10 cellular contexts compared by ENCODE assay signal in the genomic region with DNA sequence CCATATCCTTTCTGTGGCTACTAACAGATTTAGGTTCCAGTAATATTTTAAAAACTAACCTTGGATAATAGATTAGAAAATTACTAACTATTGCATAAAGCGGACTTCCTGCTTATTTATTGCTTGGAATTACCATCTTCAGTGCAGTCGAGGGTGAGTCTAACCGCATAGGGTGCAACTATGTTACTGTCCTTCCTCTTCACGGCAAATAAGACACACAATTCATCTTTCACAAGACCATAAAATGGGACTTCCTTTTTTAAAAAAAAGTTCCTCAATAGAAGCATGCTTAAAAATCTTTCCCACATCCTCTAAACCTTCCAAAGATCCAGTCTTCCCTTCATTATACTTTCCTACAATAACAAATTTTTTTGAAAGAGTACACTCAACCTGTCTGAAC. TPM values are rescaled to one million over a fixed set of nuclear protein-coding genes. Genes with fewer than 3 reads are reported as not detected.
DNase-seq lines count a peak whose midpoint lies in the region; ATAC-seq and TF ChIP-seq lines count a peak whose summit lies in the region.
"Had no signal": no experiment of that assay in that cellular context is flagged by ENCODE, and none has a peak within 500 bp of the region (broad histone marks: within the 10 kb centered on the region; RNA-seq: fewer than 3 reads in every experiment).

No MANE protein-coding gene starts in this region.

- H3K4me3 ChIP-seq in PC-9 (peak overlapping the region; percentile 92; the same call in 1 of the 2 replicates), endocrine pancreas (ENCODE audit: control insufficient read depth, insufficient read depth, low read length) (peak overlapping the region; percentile 73), transverse colon (peak overlapping the region in 1 of 4 donors; percentile 92)

- H3K4me1 Mint-ChIP-seq in activated naive CD4-positive, alpha-beta T cell treated with anti-CD3 and anti-CD28 coated beads, Interleukin-2, amount 50 U/mL, for 24 hours: peaks cover 37% of the 10 kb centered on the region

- POLR2A ChIA-PET in PC-9 (lab: Charles Lee; ENCODE audit: unreplicated experiment): no interaction called here

- peak overlapping the region; percentile 79 for H3K4me3 Mint-ChIP-seq in activated naive CD4-positive, alpha-beta T cell treated with anti-CD3 and anti-CD28 coated beads, Interleukin-2, amount 50 U/mL, for 24 hours

- H3K4me2 ChIP-seq in PC-9: peak overlapping the region; percentile 99

- H3K9me3 Mint-ChIP-seq in activated naive CD4-positive, alpha-beta T cell treated with anti-CD3 and anti-CD28 coated beads, Interleukin-2, amount 50 U/mL, for 24 hours: peaks cover 6% of the 10 kb centered on the region

- WGBS in transverse colon (ENCODE audit: low coverage in 1 of 2), 2 donors: 35 to 44% methylated on average over 4 of the region's 4 CpGs

- H3K9me3 ChIP-seq in PC-9 (ENCODE audit: insufficient read depth, low read depth) (no peaks in the 10 kb centered on the region), endocrine pancreas (ENCODE audit: control insufficient read depth, low read length) (no peaks in the 10 kb centered on the region), transverse colon (peaks cover 0 to 4% of the 10 kb centered on the region in 2 donors)

- peaks cover 28% of the 10 kb centered on the region for H3K4me1 ChIP-seq in PC-9 (replicated peaks; ENCODE audit: insufficient read depth)
- peaks cover 5% of the 10 kb centered on the region for H3K4me1 ChIP-seq in endocrine pancreas (ENCODE audit: control insufficient read depth, insufficient read depth, low read length)
- H3K4me1 ChIP-seq in transverse colon: peaks cover 14 to 38% (median 27%) of the 10 kb centered on the region in 4 donors
- peaks cover 9% of the 10 kb centered on the region for H3K4me1 ChIP-seq in foreskin keratinocyte

- H3K9me2 ChIP-seq in PC-9 (ENCODE audit: insufficient read depth): no peaks in the 10 kb centered on the region

- H3K9ac ChIP-seq in endocrine pancreas (ENCODE audit: control insufficient read depth, insufficient read depth, low read length): no peak overlapping the region

- no peaks in the 10 kb centered on the region for H4K20me1 ChIP-seq in PC-9 (ENCODE audit: insufficient read depth)

- H3K36me3 ChIP-seq in PC-9 (ENCODE audit: low read depth) (peaks cover 6% of the 10 kb centered on the region; the same call in 1 of the 2 replicates), endocrine pancreas (ENCODE audit: control insufficient read depth, insufficient read depth, low read length) (no peaks in the 10 kb centered on the region), transverse colon (peaks cover 0 to 9% (median under 1%) of the 10 kb centered on the region in 4 donors)

- TF ChIP-seq POLR2A in transverse colon (IDR thresholded peaks at IDR 0.05): no peak

- intact Hi-C loops in PC-9 (cut with micrococcal nuclease; ENCODE audit: unreplicated experiment): loop anchor here (10.0 kb wide), 1 partner anchor 649 kb away; no protein-coding TSS in a partner anchor
- intact Hi-C loops in transverse colon (cut with DNase I; ENCODE audit: low total_unique reads): no loop called here

- no TSS peak for BruUV-seq in PC-9 (replicated peaks; lab: Mats Ljungman, UMichigan)

- CTCF ChIA-PET in PC-9 (lab: Charles Lee): no interaction called here

- H2AFZ ChIP-seq in PC-9: no peak overlapping the region

- peaks cover 23% of the 10 kb centered on the region for H3F3A ChIP-seq in PC-9 (ENCODE audit: insufficient read depth, low read depth)

- H3K79me2 ChIP-seq in PC-9 (ENCODE audit: low read depth): peaks cover 62% of the 10 kb centered on the region

- DNase-seq in activated naive CD4-positive, alpha-beta T cell (lab: John Stamatoyannopoulos, UW): no peak
- DNase-seq in PC-9: no peak
- no peak for DNase-seq in transverse colon
- no peak for DNase-seq in foreskin keratinocyte
- DNase-seq in occipital lobe (lab: John Stamatoyannopoulos, UW): no peak
- DNase-seq: activated effector memory CD4-positive, alpha-beta T cell treated with Interleukin-2 at 50 U/mL for 16 hours; RPMI8226 had no signal

- no peak for ATAC-seq in GM18868 (IDR thresholded peaks at IDR 0.05; ENCODE audit: unreplicated experiment)
- no peak for ATAC-seq in foreskin keratinocyte

- H3K27me3 ChIP-seq in PC-9 (ENCODE audit: insufficient read depth, low read depth) (no peaks in the 10 kb centered on the region), endocrine pancreas (ENCODE audit: control insufficient read depth, insufficient read depth, low read length) (no peaks in the 10 kb centered on the region), transverse colon (no peaks in the 10 kb centered on the region), foreskin keratinocyte (no peaks in the 10 kb centered on the region)

- no peak for TF ChIP-seq EP300 in transverse colon (IDR thresholded peaks at IDR 0.05; ENCODE audit: low read depth)

- in situ Hi-C loops in transverse colon (cut with MboI; ENCODE audit: low pct_ligation_motif_present in 1 of 4, low pct_unique_long_range_greater_than_20kb in 1 of 4, low sequenced_read_pairs in 3 of 4): no loop called here

- no peaks in the 10 kb centered on the region for H3K27me3 Mint-ChIP-seq in activated naive CD4-positive, alpha-beta T cell treated with anti-CD3 and anti-CD28 coated beads, Interleukin-2, amount 50 U/mL, for 24 hours

- peak overlapping the region; percentile 38 for H3K27ac Mint-ChIP-seq in activated naive CD4-positive, alpha-beta T cell treated with anti-CD3 and anti-CD28 coated beads, Interleukin-2, amount 50 U/mL, for 24 hours

- H3K27ac ChIP-seq in PC-9: no peak overlapping the region
- peak overlapping the region; percentile 20 to 98 (median 98) for H3K27ac ChIP-seq in transverse colon
- H3K27ac ChIP-seq in foreskin keratinocyte: no peak overlapping the region

- TF ChIP-seq CTCF in PC-9 (conservative IDR thresholded peaks at IDR 0.05): no peak
- no peak for TF ChIP-seq CTCF in transverse colon (IDR thresholded peaks at IDR 0.05)
- no peak for TF ChIP-seq CTCF in foreskin keratinocyte (conservative IDR thresholded peaks at IDR 0.05)

- peaks cover 30% of the 10 kb centered on the region for H3K36me3 Mint-ChIP-seq in activated naive CD4-positive, alpha-beta T cell treated with anti-CD3 and anti-CD28 coated beads, Interleukin-2, amount 50 U/mL, for 24 hours

RNA-seq across cellular contexts. Expression of a gene that starts 2.1 kb away (rescaled TPM):
- total RNA-seq in PC-9 (2021) (33.5 and 47.7 TPM in 2 replicates), transverse colon (10 to 100 TPM in 3 of 4 donors, 1 to 10 TPM in 1; 1.4 to 50.8 (median 25.4) TPM), foreskin keratinocyte (11.4 and 12.7 TPM in 2 replicates), occipital lobe (23.9 TPM)
- polyA plus RNA-seq in foreskin keratinocyte: 3.4 and 4.5 TPM in 2 replicates

RNA-seq across cellular contexts. Expression of a gene that starts 2.2 kb away (rescaled TPM):
- 47.9 and 52.7 TPM in 2 replicates for total RNA-seq in PC-9 (2021)
- 10 to 100 TPM in 3 of 4 donors, 1 to 10 TPM in 1; 9.0 to 50.0 (median 11.1) TPM for total RNA-seq in transverse colon
- total RNA-seq in foreskin keratinocyte: 35.3 and 44.1 TPM in 2 replicates
- polyA plus RNA-seq in foreskin keratinocyte: 12.7 and 17.9 TPM in 2 replicates
- 14.5 TPM for total RNA-seq in occipital lobe

RNA-seq across cellular contexts. Expression of a gene that starts 60.0 kb away (rescaled TPM):
- total RNA-seq in PC-9 (2021) (13.0 and 14.0 TPM in 2 replicates), transverse colon (10 to 100 TPM in 1 of 4 donors, 1 to 10 TPM in 3; 3.8 to 17.3 (median 6.0) TPM), foreskin keratinocyte (0.07 and 0.21 TPM in 2 replicates), occipital lobe (90.6 TPM)
- 0.01 and 0.08 TPM in 2 replicates for polyA plus RNA-seq in foreskin keratinocyte

Comparison
In these comparisons a context has a peak if more than half of its experiments do, and no peak if none do; other contexts are left out.
1. H3K27ac ChIP-seq: peak in transverse colon (4 of 4); none in PC-9 (single experiment) and foreskin keratinocyte (single experiment).